In the genomic region with DNA sequence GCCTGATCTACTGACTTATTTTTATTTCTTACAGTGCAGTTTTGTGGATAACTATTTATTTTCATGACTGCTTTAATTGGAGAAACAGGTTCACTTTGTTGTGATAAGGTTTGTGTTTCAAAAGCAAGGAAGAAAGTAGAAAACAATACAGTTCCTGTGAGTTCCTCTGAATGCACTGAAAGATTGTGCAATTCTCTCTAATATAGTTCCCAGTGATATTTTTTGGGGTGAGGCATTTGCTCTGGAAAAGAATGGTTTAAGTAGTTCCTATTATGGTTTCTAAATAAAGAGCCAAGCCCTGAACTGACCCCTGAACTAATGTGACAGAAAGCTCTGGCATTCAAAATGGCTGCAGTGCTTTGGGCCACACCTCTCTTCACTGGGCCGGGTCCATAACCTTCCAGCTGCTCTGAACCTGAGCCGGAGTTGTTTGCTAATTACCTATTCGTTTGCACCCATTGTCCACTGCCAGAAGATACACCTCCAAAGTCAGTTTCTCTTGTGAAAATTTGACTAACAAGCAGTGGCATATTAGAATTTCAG, we compare ENCODE assay signal across 14 cellular contexts. TPM values are rescaled to one million over a fixed set of nuclear protein-coding genes. Genes with fewer than 3 reads are reported as not detected.
"Had no signal": no experiment of that assay in that cellular context is flagged by ENCODE, and none has a peak within 500 bp of the region (broad histone marks: within the 10 kb centered on the region; RNA-seq: fewer than 3 reads in every experiment).

No MANE protein-coding gene starts in this region.

- H3K27ac Mint-ChIP-seq: activated CD4-positive, alpha-beta memory T cell treated with anti-CD3 and anti-CD28 coated beads, Interleukin-2, amount 10 ng/mL, durations not matched to agents 7 days and 5 days; activated CD4-positive, alpha-beta T cell treated with anti-CD3 and anti-CD28 coated beads for 36 hours; activated naive CD8-positive, alpha-beta T cell treated with anti-CD3 and anti-CD28 coated beads, Interleukin-2, amount 10 ng/mL, durations not matched to agents 7 days and 5 days; activated T-cell treated with anti-CD3 and anti-CD28 coated beads, Interleukin-2, amount 50 U/mL, for 72 hours; stimulated activated effector memory CD8-positive, alpha-beta T cell treated with anti-CD3 and anti-CD28 coated beads, Interleukin-12 subunit alpha, Interleukin-12 subunit beta, amount 100 ng/mL, for 72 hours had no signal

- H3K9me3 Mint-ChIP-seq: activated CD4-positive, alpha-beta memory T cell treated with anti-CD3 and anti-CD28 coated beads, Interleukin-2, amount 10 ng/mL, durations not matched to agents 7 days and 5 days; activated naive CD8-positive, alpha-beta T cell treated with anti-CD3 and anti-CD28 coated beads, Interleukin-2, amount 10 ng/mL, durations not matched to agents 7 days and 5 days; activated T-cell treated with anti-CD3 and anti-CD28 coated beads, Interleukin-2, amount 50 U/mL, for 72 hours; stimulated activated effector memory CD8-positive, alpha-beta T cell treated with anti-CD3 and anti-CD28 coated beads, Interleukin-12 subunit alpha, Interleukin-12 subunit beta, amount 100 ng/mL, for 72 hours had no signal

- H3K36me3 ChIP-seq: ovary, thyroid gland had no signal

- H3K36me3 Mint-ChIP-seq: activated naive CD8-positive, alpha-beta T cell treated with anti-CD3 and anti-CD28 coated beads, Interleukin-2, amount 10 ng/mL, durations not matched to agents 7 days and 5 days; stimulated activated effector memory CD8-positive, alpha-beta T cell treated with anti-CD3 and anti-CD28 coated beads, Interleukin-12 subunit alpha, Interleukin-12 subunit beta, amount 100 ng/mL, for 72 hours had no signal

- H3K4me3 Mint-ChIP-seq: activated CD4-positive, alpha-beta memory T cell treated with anti-CD3 and anti-CD28 coated beads, Interleukin-2, amount 10 ng/mL, durations not matched to agents 7 days and 5 days; activated CD4-positive, alpha-beta T cell treated with anti-CD3 and anti-CD28 coated beads for 36 hours; activated naive CD8-positive, alpha-beta T cell treated with anti-CD3 and anti-CD28 coated beads, Interleukin-2, amount 10 ng/mL, durations not matched to agents 7 days and 5 days; activated T-cell treated with anti-CD3 and anti-CD28 coated beads, Interleukin-2, amount 50 U/mL, for 72 hours; stimulated activated effector memory CD8-positive, alpha-beta T cell treated with anti-CD3 and anti-CD28 coated beads, Interleukin-12 subunit alpha, Interleukin-12 subunit beta, amount 100 ng/mL, for 72 hours had no signal

- H3K27me3 ChIP-seq: ovary, thyroid gland had no signal

- DNase-seq: activated CD4-positive, alpha-beta memory T cell treated with anti-CD3 and anti-CD28 coated beads, Interleukin-2, amount 10 ng/mL, durations not matched to agents 7 days and 5 days; activated CD4-positive, alpha-beta T cell treated with anti-CD3 and anti-CD28 coated beads for 36 hours; activated gamma-delta T cell treated with Interleukin-2 at 50 U/mL for 16 hours; activated naive CD8-positive, alpha-beta T cell treated with anti-CD3 and anti-CD28 coated beads, Interleukin-2, amount 10 ng/mL, durations not matched to agents 7 days and 5 days; activated T-cell treated with anti-CD3 and anti-CD28 coated beads, Interleukin-2, amount 50 U/mL, for 72 hours; anterior cingulate cortex; dermis blood vessel endothelial cell; foreskin fibroblast; ovary; SW 1271; T-helper 9 cell; thyroid gland had no signal

- H3K4me2 ChIP-seq: smooth muscle cell had no signal

- H3K9me3 ChIP-seq: ovary, thyroid gland had no signal

- ATAC-seq: activated CD4-positive, alpha-beta T cell treated with anti-CD3 and anti-CD28 coated beads for 36 hours; activated T-cell treated with anti-CD3 and anti-CD28 coated beads, Interleukin-2, amount 50 U/mL, for 72 hours; stimulated activated effector memory CD8-positive, alpha-beta T cell treated with anti-CD3 and anti-CD28 coated beads, Interleukin-12 subunit alpha, Interleukin-12 subunit beta, amount 100 ng/mL, for 72 hours had no signal

- H3K4me1 Mint-ChIP-seq: activated CD4-positive, alpha-beta memory T cell treated with anti-CD3 and anti-CD28 coated beads, Interleukin-2, amount 10 ng/mL, durations not matched to agents 7 days and 5 days; activated CD4-positive, alpha-beta T cell treated with anti-CD3 and anti-CD28 coated beads for 36 hours; activated naive CD8-positive, alpha-beta T cell treated with anti-CD3 and anti-CD28 coated beads, Interleukin-2, amount 10 ng/mL, durations not matched to agents 7 days and 5 days; stimulated activated effector memory CD8-positive, alpha-beta T cell treated with anti-CD3 and anti-CD28 coated beads, Interleukin-12 subunit alpha, Interleukin-12 subunit beta, amount 100 ng/mL, for 72 hours had no signal

- H3K4me3 ChIP-seq: ovary, smooth muscle cell, thyroid gland had no signal

- H3K27ac ChIP-seq: ovary had no signal

RNA-seq across cellular contexts. Expression of a gene that starts 56.6 kb away (rescaled TPM):
- total RNA-seq: activated CD4-positive, alpha-beta memory T cell treated with anti-CD3 and anti-CD28 coated beads, Interleukin-2, amount 10 ng/mL, durations not matched to agents 7 days and 5 days; activated CD4-positive, alpha-beta T cell treated with anti-CD3 and anti-CD28 coated beads for 36 hours; activated naive CD8-positive, alpha-beta T cell treated with anti-CD3 and anti-CD28 coated beads, Interleukin-2, amount 10 ng/mL, durations not matched to agents 7 days and 5 days; activated T-cell treated with anti-CD3 and anti-CD28 coated beads, Interleukin-2, amount 50 U/mL, for 72 hours; thyroid gland had no signal
